Comparison of ENCODE assay signal across 1 cellular context in the genomic region with DNA sequence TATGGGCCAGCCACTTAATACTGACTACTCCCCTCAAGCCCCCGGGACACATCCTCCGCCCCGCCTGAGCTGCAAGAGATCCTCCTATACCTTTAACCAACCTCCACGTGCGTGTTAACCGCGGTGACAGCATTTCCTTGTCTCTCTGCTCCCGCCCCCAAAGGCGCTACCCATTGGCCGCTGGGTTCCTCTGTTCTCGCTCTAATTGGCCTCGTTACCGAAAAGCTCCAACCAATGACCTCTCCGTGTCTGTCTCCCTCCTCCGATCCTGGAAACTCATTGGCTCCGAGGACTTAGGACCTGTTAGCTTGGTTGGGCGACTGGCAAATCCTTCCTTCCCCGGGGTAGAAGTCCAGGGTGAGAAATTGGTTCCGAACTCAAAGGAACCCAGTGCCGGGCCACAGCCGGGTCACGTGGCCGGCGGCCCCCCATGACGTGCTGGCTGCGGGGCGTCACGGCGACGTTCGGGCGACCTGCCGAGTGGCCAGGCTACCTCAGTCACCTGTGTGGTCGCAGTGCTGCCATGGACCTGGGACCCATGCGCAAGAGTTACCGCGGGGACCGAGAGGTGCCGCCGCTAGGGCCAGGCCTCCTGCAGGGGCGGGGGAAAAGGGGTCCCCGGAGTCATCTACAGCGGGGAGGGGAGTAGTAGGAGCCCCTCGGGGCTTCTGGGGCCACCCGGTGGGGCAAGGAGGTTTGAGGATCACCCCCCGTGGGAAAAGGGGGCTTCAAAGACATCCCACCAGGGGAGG.
TF ChIP-seq lines count a peak whose summit lies in the region.

A gene (plus strand): TSS at position 326 of the 752 bp plus-strand sequence. CDS start 105 bp downstream, at position 431.

TF ChIP-seq in HepG2, 621 proteins besides CTCF, POLR2A, EP300 and RAD21 (continued from another document and continues in another):
- TF ChIP-seq, protein P1, sequence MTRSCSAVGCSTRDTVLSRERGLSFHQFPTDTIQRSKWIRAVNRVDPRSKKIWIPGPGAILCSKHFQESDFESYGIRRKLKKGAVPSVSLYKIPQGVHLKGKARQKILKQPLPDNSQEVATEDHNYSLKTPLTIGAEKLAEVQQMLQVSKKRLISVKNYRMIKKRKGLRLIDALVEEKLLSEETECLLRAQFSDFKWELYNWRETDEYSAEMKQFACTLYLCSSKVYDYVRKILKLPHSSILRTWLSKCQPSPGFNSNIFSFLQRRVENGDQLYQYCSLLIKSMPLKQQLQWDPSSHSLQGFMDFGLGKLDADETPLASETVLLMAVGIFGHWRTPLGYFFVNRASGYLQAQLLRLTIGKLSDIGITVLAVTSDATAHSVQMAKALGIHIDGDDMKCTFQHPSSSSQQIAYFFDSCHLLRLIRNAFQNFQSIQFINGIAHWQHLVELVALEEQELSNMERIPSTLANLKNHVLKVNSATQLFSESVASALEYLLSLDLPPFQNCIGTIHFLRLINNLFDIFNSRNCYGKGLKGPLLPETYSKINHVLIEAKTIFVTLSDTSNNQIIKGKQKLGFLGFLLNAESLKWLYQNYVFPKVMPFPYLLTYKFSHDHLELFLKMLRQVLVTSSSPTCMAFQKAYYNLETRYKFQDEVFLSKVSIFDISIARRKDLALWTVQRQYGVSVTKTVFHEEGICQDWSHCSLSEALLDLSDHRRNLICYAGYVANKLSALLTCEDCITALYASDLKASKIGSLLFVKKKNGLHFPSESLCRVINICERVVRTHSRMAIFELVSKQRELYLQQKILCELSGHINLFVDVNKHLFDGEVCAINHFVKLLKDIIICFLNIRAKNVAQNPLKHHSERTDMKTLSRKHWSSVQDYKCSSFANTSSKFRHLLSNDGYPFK (CRISPR knock-in tag; IDR thresholded peaks at IDR 0.05; ENCODE audit: borderline replicate concordance), result peak; percentile 91
- TF ChIP-seq, protein P2, sequence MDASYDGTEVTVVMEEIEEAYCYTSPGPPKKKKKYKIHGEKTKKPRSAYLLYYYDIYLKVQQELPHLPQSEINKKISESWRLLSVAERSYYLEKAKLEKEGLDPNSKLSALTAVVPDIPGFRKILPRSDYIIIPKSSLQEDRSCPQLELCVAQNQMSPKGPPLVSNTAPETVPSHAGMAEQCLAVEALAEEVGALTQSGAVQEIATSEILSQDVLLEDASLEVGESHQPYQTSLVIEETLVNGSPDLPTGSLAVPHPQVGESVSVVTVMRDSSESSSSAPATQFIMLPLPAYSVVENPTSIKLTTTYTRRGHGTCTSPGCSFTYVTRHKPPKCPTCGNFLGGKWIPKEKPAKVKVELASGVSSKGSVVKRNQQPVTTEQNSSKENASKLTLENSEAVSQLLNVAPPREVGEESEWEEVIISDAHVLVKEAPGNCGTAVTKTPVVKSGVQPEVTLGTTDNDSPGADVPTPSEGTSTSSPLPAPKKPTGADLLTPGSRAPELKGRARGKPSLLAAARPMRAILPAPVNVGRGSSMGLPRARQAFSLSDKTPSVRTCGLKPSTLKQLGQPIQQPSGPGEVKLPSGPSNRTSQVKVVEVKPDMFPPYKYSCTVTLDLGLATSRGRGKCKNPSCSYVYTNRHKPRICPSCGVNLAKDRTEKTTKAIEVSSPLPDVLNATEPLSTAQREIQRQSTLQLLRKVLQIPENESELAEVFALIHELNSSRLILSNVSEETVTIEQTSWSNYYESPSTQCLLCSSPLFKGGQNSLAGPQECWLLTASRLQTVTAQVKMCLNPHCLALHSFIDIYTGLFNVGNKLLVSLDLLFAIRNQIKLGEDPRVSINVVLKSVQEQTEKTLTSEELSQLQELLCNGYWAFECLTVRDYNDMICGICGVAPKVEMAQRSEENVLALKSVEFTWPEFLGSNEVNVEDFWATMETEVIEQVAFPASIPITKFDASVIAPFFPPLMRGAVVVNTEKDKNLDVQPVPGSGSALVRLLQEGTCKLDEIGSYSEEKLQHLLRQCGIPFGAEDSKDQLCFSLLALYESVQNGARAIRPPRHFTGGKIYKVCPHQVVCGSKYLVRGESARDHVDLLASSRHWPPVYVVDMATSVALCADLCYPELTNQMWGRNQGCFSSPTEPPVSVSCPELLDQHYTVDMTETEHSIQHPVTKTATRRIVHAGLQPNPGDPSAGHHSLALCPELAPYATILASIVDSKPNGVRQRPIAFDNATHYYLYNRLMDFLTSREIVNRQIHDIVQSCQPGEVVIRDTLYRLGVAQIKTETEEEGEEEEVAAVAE (CRISPR knock-in tag; IDR thresholded peaks at IDR 0.05; ENCODE audit: borderline replicate concordance), result peak; percentile 98
- TF ChIP-seq, protein P3, sequence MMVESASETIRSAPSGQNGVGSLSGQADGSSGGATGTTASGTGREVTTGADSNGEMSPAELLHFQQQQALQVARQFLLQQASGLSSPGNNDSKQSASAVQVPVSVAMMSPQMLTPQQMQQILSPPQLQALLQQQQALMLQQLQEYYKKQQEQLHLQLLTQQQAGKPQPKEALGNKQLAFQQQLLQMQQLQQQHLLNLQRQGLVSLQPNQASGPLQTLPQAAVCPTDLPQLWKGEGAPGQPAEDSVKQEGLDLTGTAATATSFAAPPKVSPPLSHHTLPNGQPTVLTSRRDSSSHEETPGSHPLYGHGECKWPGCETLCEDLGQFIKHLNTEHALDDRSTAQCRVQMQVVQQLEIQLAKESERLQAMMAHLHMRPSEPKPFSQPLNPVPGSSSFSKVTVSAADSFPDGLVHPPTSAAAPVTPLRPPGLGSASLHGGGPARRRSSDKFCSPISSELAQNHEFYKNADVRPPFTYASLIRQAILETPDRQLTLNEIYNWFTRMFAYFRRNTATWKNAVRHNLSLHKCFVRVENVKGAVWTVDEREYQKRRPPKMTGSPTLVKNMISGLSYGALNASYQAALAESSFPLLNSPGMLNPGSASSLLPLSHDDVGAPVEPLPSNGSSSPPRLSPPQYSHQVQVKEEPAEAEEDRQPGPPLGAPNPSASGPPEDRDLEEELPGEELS (CRISPR knock-in tag; IDR thresholded peaks at IDR 0.05), result peak; percentile 70
- TF ChIP-seq, protein P4, sequence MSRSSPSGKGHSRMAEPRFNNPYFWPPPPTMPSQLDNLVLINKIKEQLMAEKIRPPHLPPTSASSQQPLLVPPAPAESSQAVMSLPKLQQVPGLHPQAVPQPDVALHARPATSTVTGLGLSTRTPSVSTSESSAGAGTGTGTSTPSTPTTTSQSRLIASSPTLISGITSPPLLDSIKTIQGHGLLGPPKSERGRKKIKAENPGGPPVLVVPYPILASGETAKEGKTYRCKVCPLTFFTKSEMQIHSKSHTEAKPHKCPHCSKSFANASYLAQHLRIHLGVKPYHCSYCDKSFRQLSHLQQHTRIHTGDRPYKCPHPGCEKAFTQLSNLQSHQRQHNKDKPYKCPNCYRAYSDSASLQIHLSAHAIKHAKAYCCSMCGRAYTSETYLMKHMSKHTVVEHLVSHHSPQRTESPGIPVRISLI (CRISPR knock-in tag; IDR thresholded peaks at IDR 0.05; ENCODE audit: borderline replicate concordance), result no peak
- TF ChIP-seq MEIS2 (CRISPR knock-in tag; IDR thresholded peaks at IDR 0.05) (peak; percentile 87), BHLHE40 (IDR thresholded peaks at IDR 0.05; ENCODE audit: low read length) (peak; percentile 54), ZNF570 (CRISPR knock-in tag; IDR thresholded peaks at IDR 0.05; ENCODE audit: borderline replicate concordance) (no peak), PRMT3 (CRISPR knock-in tag; IDR thresholded peaks at IDR 0.05; ENCODE audit: borderline replicate concordance, low read depth) (peak; percentile 93; the same call in 1 of the 2 replicates), ELF1 (CRISPR knock-in tag; IDR thresholded peaks at IDR 0.05) (peak; percentile 85), ZNF839 (CRISPR knock-in tag; IDR thresholded peaks at IDR 0.05; ENCODE audit: borderline replicate concordance) (no peak), MIER3 (CRISPR knock-in tag; IDR thresholded peaks at IDR 0.05; ENCODE audit: borderline replicate concordance) (0 out of 2 replicates have a peak, but pooled peaks have one; percentile 42), ZBTB20 (CRISPR knock-in tag; IDR thresholded peaks at IDR 0.05; ENCODE audit: borderline replicate concordance, low read depth) (peak; percentile 89; the same call in 1 of the 2 replicates), ZNF432 (CRISPR knock-in tag; IDR thresholded peaks at IDR 0.05; ENCODE audit: borderline replicate concordance) (no peak), ZNF678 (CRISPR knock-in tag; IDR thresholded peaks at IDR 0.05) (no peak), ZFP37 (CRISPR knock-in tag; IDR thresholded peaks at IDR 0.05; ENCODE audit: borderline replicate concordance) (peak; percentile 53; the same call in 1 of the 2 replicates), ZSCAN25 (CRISPR knock-in tag; IDR thresholded peaks at IDR 0.05) (peak; percentile 59; the same call in 1 of the 2 replicates), ZNF234 (CRISPR knock-in tag; conservative IDR thresholded peaks at IDR 0.05) (peak; percentile 94), NR3C1 (CRISPR knock-in tag; IDR thresholded peaks at IDR 0.05) (no peak), BRCA1 (CRISPR knock-in tag; IDR thresholded peaks at IDR 0.05) (peak; percentile 90), FOXP1 (IDR thresholded peaks at IDR 0.05) (no peak), FOXP1 (CRISPR knock-in tag; IDR thresholded peaks at IDR 0.05) (no peak; the same call in 1 of the 2 replicates), RNF2 (conservative IDR thresholded peaks at IDR 0.05; ENCODE audit: low read depth) (peak; percentile 99), ZNF530 (CRISPR knock-in tag; IDR thresholded peaks at IDR 0.05; ENCODE audit: low read depth) (no peak)
- TF ChIP-seq, protein P5, sequence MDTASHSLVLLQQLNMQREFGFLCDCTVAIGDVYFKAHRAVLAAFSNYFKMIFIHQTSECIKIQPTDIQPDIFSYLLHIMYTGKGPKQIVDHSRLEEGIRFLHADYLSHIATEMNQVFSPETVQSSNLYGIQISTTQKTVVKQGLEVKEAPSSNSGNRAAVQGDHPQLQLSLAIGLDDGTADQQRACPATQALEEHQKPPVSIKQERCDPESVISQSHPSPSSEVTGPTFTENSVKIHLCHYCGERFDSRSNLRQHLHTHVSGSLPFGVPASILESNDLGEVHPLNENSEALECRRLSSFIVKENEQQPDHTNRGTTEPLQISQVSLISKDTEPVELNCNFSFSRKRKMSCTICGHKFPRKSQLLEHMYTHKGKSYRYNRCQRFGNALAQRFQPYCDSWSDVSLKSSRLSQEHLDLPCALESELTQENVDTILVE (CRISPR knock-in tag; IDR thresholded peaks at IDR 0.05), result peak; percentile 71; the same call in 1 of the 2 replicates
- TF ChIP-seq, protein P6, sequence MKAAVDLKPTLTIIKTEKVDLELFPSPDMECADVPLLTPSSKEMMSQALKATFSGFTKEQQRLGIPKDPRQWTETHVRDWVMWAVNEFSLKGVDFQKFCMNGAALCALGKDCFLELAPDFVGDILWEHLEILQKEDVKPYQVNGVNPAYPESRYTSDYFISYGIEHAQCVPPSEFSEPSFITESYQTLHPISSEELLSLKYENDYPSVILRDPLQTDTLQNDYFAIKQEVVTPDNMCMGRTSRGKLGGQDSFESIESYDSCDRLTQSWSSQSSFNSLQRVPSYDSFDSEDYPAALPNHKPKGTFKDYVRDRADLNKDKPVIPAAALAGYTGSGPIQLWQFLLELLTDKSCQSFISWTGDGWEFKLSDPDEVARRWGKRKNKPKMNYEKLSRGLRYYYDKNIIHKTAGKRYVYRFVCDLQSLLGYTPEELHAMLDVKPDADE (CRISPR knock-in tag; IDR thresholded peaks at IDR 0.05), result 0 out of 2 replicates have a peak, but pooled peaks have one; percentile 85
- TF ChIP-seq, protein P7, sequence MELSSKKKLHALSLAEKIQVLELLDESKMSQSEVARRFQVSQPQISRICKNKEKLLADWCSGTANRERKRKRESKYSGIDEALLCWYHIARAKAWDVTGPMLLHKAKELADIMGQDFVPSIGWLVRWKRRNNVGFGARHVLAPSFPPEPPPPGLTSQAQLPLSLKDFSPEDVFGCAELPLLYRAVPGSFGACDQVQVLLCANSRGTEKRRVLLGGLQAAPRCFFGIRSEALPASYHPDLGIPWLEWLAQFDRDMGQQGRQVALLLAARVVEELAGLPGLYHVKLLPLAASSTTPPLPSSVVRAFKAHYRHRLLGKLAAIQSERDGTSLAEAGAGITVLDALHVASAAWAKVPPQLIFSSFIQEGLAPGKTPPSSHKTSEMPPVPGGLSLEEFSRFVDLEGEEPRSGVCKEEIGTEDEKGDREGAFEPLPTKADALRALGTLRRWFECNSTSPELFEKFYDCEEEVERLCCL (CRISPR knock-in tag; IDR thresholded peaks at IDR 0.05; ENCODE audit: borderline replicate concordance), result peak; percentile 91; the same call in 1 of the 2 replicates
- TF ChIP-seq, protein P8, sequence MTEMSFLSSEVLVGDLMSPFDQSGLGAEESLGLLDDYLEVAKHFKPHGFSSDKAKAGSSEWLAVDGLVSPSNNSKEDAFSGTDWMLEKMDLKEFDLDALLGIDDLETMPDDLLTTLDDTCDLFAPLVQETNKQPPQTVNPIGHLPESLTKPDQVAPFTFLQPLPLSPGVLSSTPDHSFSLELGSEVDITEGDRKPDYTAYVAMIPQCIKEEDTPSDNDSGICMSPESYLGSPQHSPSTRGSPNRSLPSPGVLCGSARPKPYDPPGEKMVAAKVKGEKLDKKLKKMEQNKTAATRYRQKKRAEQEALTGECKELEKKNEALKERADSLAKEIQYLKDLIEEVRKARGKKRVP (CRISPR knock-in tag; IDR thresholded peaks at IDR 0.05), result peak in 1 of 2 experiments; percentile 67; a peak in 2 of 4 replicates
- TF ChIP-seq, protein P9, sequence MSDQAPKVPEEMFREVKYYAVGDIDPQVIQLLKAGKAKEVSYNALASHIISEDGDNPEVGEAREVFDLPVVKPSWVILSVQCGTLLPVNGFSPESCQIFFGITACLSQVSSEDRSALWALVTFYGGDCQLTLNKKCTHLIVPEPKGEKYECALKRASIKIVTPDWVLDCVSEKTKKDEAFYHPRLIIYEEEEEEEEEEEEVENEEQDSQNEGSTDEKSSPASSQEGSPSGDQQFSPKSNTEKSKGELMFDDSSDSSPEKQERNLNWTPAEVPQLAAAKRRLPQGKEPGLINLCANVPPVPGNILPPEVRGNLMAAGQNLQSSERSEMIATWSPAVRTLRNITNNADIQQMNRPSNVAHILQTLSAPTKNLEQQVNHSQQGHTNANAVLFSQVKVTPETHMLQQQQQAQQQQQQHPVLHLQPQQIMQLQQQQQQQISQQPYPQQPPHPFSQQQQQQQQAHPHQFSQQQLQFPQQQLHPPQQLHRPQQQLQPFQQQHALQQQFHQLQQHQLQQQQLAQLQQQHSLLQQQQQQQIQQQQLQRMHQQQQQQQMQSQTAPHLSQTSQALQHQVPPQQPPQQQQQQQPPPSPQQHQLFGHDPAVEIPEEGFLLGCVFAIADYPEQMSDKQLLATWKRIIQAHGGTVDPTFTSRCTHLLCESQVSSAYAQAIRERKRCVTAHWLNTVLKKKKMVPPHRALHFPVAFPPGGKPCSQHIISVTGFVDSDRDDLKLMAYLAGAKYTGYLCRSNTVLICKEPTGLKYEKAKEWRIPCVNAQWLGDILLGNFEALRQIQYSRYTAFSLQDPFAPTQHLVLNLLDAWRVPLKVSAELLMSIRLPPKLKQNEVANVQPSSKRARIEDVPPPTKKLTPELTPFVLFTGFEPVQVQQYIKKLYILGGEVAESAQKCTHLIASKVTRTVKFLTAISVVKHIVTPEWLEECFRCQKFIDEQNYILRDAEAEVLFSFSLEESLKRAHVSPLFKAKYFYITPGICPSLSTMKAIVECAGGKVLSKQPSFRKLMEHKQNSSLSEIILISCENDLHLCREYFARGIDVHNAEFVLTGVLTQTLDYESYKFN (CRISPR knock-in tag; conservative IDR thresholded peaks at IDR 0.05), result peak; percentile 74
- TF ChIP-seq, protein P10, sequence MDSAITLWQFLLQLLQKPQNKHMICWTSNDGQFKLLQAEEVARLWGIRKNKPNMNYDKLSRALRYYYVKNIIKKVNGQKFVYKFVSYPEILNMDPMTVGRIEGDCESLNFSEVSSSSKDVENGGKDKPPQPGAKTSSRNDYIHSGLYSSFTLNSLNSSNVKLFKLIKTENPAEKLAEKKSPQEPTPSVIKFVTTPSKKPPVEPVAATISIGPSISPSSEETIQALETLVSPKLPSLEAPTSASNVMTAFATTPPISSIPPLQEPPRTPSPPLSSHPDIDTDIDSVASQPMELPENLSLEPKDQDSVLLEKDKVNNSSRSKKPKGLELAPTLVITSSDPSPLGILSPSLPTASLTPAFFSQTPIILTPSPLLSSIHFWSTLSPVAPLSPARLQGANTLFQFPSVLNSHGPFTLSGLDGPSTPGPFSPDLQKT (CRISPR knock-in tag; IDR thresholded peaks at IDR 0.05; ENCODE audit: borderline replicate concordance), result no peak
